Comparison of ENCODE assay signal across 8 cellular contexts in the genomic region with DNA sequence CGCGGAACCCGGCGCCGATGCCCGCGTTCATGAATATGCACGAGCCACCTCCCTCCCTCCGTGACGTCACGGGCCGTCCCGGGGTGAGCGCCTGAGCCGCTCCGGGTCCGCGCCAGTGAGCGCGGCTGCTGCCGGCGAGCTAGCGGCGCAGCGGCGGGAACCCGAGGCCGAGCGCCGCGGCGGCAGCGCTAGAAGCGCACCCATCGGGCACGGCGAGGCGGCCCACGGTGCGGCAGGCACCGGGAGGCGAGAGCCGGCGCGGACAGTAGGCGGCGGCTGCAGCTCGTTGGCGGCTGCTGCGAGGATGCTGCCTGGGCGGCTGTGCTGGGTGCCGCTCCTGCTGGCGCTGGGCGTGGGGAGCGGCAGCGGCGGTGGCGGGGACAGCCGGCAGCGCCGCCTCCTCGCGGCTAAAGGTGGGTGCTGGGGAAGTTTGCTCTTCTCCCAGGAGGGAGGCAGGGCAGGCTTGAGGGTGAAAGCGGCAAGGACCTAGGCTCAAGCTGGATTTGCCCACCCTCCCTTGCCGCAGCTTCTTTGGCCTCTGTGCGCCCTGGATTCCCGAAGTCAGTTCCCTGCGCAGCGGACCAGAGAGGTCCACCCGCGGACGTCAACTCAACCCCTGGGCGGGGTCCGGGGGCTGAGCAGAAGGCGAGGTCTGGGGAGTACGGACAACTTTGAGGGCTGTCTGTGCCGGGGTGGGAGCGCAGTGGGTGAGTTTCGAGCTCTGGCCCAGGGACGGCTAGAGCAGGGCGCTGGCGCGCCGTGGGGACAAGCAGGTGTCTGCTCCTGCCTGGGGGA. TPM values are rescaled to one million over a fixed set of nuclear protein-coding genes. Genes with fewer than 3 reads are reported as not detected.
DNase-seq lines count a peak whose midpoint lies in the region; ATAC-seq and TF ChIP-seq lines count a peak whose summit lies in the region.

A gene (plus strand): TSS at position 115 of the 795 bp plus-strand sequence.

- H3K4me3 ChIP-seq in fibroblast of pulmonary artery (replicated peaks; ENCODE audit: low read depth, low read length): no peak within 1 kb of the TSS
- peak within 1 kb of the TSS in 1 of 2 donors; percentile 23 for H3K4me3 ChIP-seq in aorta (ENCODE audit: low read length in 2 of 2)

- ATAC-seq in GM18498 (IDR thresholded peaks at IDR 0.05; ENCODE audit: unreplicated experiment): peak; percentile 57
- no peak for ATAC-seq in naive B cell (ENCODE audit: low read depth in 2 of 2)
- ATAC-seq in aorta (ENCODE audit: low FRiP score): peak; percentile 87

- DNase-seq in AG08396 (ENCODE audit: low spot score) (peak; percentile 75), LHCN-M2 (ENCODE audit: low read depth) (peak; percentile 22), fibroblast of pulmonary artery (ENCODE audit: low read depth) (peak; percentile 7), naive B cell (no peak), aorta (peak; percentile 71 to 91)
- peak; percentile 26 for DNase-seq in T-helper 2 cell treated with Interferon-gamma antibody and Interleukin-4, amounts not matched to agents 5 μg/mL and 100 μg/mL, for 36 hours (ENCODE audit: low spot score)
- DNase-seq in activated T-helper 1 cell treated with anti-CD3 and anti-CD28 coated beads, Interleukin-12 subunit alpha, Interleukin-12 subunit beta, Interleukin-2, Interleukin-4 antibody, amounts not matched to agents 30 ng/mL and 10 ng/mL and 1 ng/mL, durations not matched to agents 14 hours and 24 hours and 36 hours (ENCODE audit: low spot score): no peak

- no peaks in the 10 kb centered on the region for H3K9me3 ChIP-seq in aorta (ENCODE audit: control insufficient read depth, low read length)

- 1% methylated on average over 45 to 84 of the region's 84 CpGs for WGBS in aorta, 2 donors

- H3K27me3 ChIP-seq in aorta (ENCODE audit: control insufficient read depth in 1 of 2, insufficient read depth in 2 of 2, low read length in 1 of 2): no peaks in the 10 kb centered on the region

- H3K27ac ChIP-seq in aorta (ENCODE audit: low read depth in 1 of 2, low read length in 2 of 2): no peak within 1 kb of the TSS

- intact Hi-C loops in aorta (cut with DNase I): loop anchor here in 1 of 2 donors (5.0 kb wide), 1 partner anchor 562 kb away; no protein-coding TSS in a partner anchor
- intact Hi-C loops in activated T-helper 1 cell treated with anti-CD3 and anti-CD28 coated beads, Interleukin-12 subunit alpha, Interleukin-12 subunit beta, Interleukin-2, Interleukin-4 antibody, amounts not matched to agents 30 ng/mL and 10 ng/mL and 1 ng/mL, durations not matched to agents 14 hours and 24 hours and 36 hours (cut with micrococcal nuclease): loop anchor here (10.0 kb wide), 1 partner anchor 930 kb away; no protein-coding TSS in a partner anchor

- H3K36me3 ChIP-seq in aorta (ENCODE audit: control insufficient read depth in 1 of 2, insufficient read depth in 2 of 2, low read length in 1 of 2): no peaks in the 10 kb centered on the region

- H3K4me1 Mint-ChIP-seq in T-helper 2 cell treated with Interferon-gamma antibody and Interleukin-4, amounts not matched to agents 5 μg/mL and 100 μg/mL, for 36 hours (ENCODE audit: low read depth): no peaks in the 10 kb centered on the region
- peaks cover 3 to 14% (median 7%) of the 10 kb centered on the region in 3 donors for H3K4me1 Mint-ChIP-seq in naive B cell
- no peaks in the 10 kb centered on the region for H3K4me1 Mint-ChIP-seq in activated T-helper 1 cell treated with anti-CD3 and anti-CD28 coated beads, Interleukin-12 subunit alpha, Interleukin-12 subunit beta, Interleukin-2, Interleukin-4 antibody, amounts not matched to agents 30 ng/mL and 10 ng/mL and 1 ng/mL, durations not matched to agents 14 hours and 24 hours and 36 hours (ENCODE audit: low read depth)

- H3K9me3 Mint-ChIP-seq in T-helper 2 cell treated with Interferon-gamma antibody and Interleukin-4, amounts not matched to agents 5 μg/mL and 100 μg/mL, for 36 hours: no peaks in the 10 kb centered on the region
- H3K9me3 Mint-ChIP-seq in naive B cell: peaks cover 0 to 7% (median 0%) of the 10 kb centered on the region in 7 donors
- H3K9me3 Mint-ChIP-seq in activated T-helper 1 cell treated with anti-CD3 and anti-CD28 coated beads, Interleukin-12 subunit alpha, Interleukin-12 subunit beta, Interleukin-2, Interleukin-4 antibody, amounts not matched to agents 30 ng/mL and 10 ng/mL and 1 ng/mL, durations not matched to agents 14 hours and 24 hours and 36 hours: no peaks in the 10 kb centered on the region

- H3K27ac Mint-ChIP-seq in T-helper 2 cell treated with Interferon-gamma antibody and Interleukin-4, amounts not matched to agents 5 μg/mL and 100 μg/mL, for 36 hours: no peak within 1 kb of the TSS
- peak within 1 kb of the TSS in 1 of 6 donors; percentile 20 for H3K27ac Mint-ChIP-seq in naive B cell
- no peak within 1 kb of the TSS for H3K27ac Mint-ChIP-seq in activated T-helper 1 cell treated with anti-CD3 and anti-CD28 coated beads, Interleukin-12 subunit alpha, Interleukin-12 subunit beta, Interleukin-2, Interleukin-4 antibody, amounts not matched to agents 30 ng/mL and 10 ng/mL and 1 ng/mL, durations not matched to agents 14 hours and 24 hours and 36 hours

- H3K27me3 Mint-ChIP-seq in T-helper 2 cell treated with Interferon-gamma antibody and Interleukin-4, amounts not matched to agents 5 μg/mL and 100 μg/mL, for 36 hours (ENCODE audit: low read depth): peaks cover 47% of the 10 kb centered on the region
- H3K27me3 Mint-ChIP-seq in naive B cell: peaks cover 44 to 69% (median 60%) of the 10 kb centered on the region in 3 donors
- H3K27me3 Mint-ChIP-seq in activated T-helper 1 cell treated with anti-CD3 and anti-CD28 coated beads, Interleukin-12 subunit alpha, Interleukin-12 subunit beta, Interleukin-2, Interleukin-4 antibody, amounts not matched to agents 30 ng/mL and 10 ng/mL and 1 ng/mL, durations not matched to agents 14 hours and 24 hours and 36 hours (ENCODE audit: insufficient read depth): peaks cover 45% of the 10 kb centered on the region

- no peaks in the 10 kb centered on the region for H3K36me3 Mint-ChIP-seq in T-helper 2 cell treated with Interferon-gamma antibody and Interleukin-4, amounts not matched to agents 5 μg/mL and 100 μg/mL, for 36 hours (ENCODE audit: low read depth)
- peaks cover 0 to 10% of the 10 kb centered on the region in 2 donors for H3K36me3 Mint-ChIP-seq in naive B cell
- H3K36me3 Mint-ChIP-seq in activated T-helper 1 cell treated with anti-CD3 and anti-CD28 coated beads, Interleukin-12 subunit alpha, Interleukin-12 subunit beta, Interleukin-2, Interleukin-4 antibody, amounts not matched to agents 30 ng/mL and 10 ng/mL and 1 ng/mL, durations not matched to agents 14 hours and 24 hours and 36 hours (ENCODE audit: low read depth): no peaks in the 10 kb centered on the region

- no peak within 1 kb of the TSS for H3K4me3 Mint-ChIP-seq in T-helper 2 cell treated with Interferon-gamma antibody and Interleukin-4, amounts not matched to agents 5 μg/mL and 100 μg/mL, for 36 hours
- peak within 1 kb of the TSS in 7 of 8 donors; percentile 18 to 75 (median 60) for H3K4me3 Mint-ChIP-seq in naive B cell
- H3K4me3 Mint-ChIP-seq in activated T-helper 1 cell treated with anti-CD3 and anti-CD28 coated beads, Interleukin-12 subunit alpha, Interleukin-12 subunit beta, Interleukin-2, Interleukin-4 antibody, amounts not matched to agents 30 ng/mL and 10 ng/mL and 1 ng/mL, durations not matched to agents 14 hours and 24 hours and 36 hours: no peak within 1 kb of the TSS

- no peaks in the 10 kb centered on the region for H3K4me1 ChIP-seq in aorta (ENCODE audit: control insufficient read depth in 1 of 2, insufficient read depth in 2 of 2, low read length in 2 of 2)

- no peak for TF ChIP-seq CTCF in fibroblast of pulmonary artery (IDR thresholded peaks at IDR 0.05; ENCODE audit: low read length, missing control alignments)

RNA-seq across cellular contexts. Expression of the gene that starts here (rescaled TPM):
- total RNA-seq in LHCN-M2 (2014; rRNA removed) (0.13 and 0.17 TPM in 2 replicates), aorta (10 to 100 TPM; 18.0 to 20.6 TPM)
- 0.67 TPM for polyA plus RNA-seq in LHCN-M2 (2012)
- polyA plus RNA-seq in naive B cell (ENCODE audit: low read depth in 6 of 6) (not detected), aorta (under 1 TPM; 0.13 to 0.25 TPM)
- not detected in 2 replicates for total RNA-seq in activated T-helper 1 cell treated with anti-CD3 and anti-CD28 coated beads, Interleukin-12 subunit alpha, Interleukin-12 subunit beta, Interleukin-2, Interleukin-4 antibody, amounts not matched to agents 30 ng/mL and 10 ng/mL and 1 ng/mL, durations not matched to agents 14 hours and 24 hours and 36 hours

Comparison
In these comparisons a context has a peak if more than half of its experiments do, and no peak if none do; other contexts are left out.
1. RNA of the gene that starts here (total RNA-seq): 18.0 to 20.6 TPM in aorta; 0.13 to 0.17 TPM in LHCN-M2 and not detected in activated T-helper 1 cell treated with anti-CD3 and anti-CD28 coated beads, Interleukin-12 subunit alpha, Interleukin-12 subunit beta, Interleukin-2, Interleukin-4 antibody, amounts not matched to agents 30 ng/mL and 10 ng/mL and 1 ng/mL, durations not matched to agents 14 hours and 24 hours and 36 hours; every median in the first group is over 10 times any median in the second.
2. Peak in DNase-seq in LHCN-M2; RNA of the gene not detected or under 1 TPM.
3. DNase-seq: peak in AG08396 (single experiment), T-helper 2 cell treated with Interferon-gamma antibody and Interleukin-4, amounts not matched to agents 5 μg/mL and 100 μg/mL, for 36 hours (single experiment), fibroblast of pulmonary artery (single experiment) and aorta (2 of 2); none in naive B cell (single experiment) and activated T-helper 1 cell treated with anti-CD3 and anti-CD28 coated beads, Interleukin-12 subunit alpha, Interleukin-12 subunit beta, Interleukin-2, Interleukin-4 antibody, amounts not matched to agents 30 ng/mL and 10 ng/mL and 1 ng/mL, durations not matched to agents 14 hours and 24 hours and 36 hours (single experiment).
4. ATAC-seq: peak in GM18498 (single experiment) and aorta (single experiment); none in naive B cell (0 of 2).
5. H3K4me3 Mint-ChIP-seq: peak in naive B cell (7 of 8); none in T-helper 2 cell treated with Interferon-gamma antibody and Interleukin-4, amounts not matched to agents 5 μg/mL and 100 μg/mL, for 36 hours (single experiment) and activated T-helper 1 cell treated with anti-CD3 and anti-CD28 coated beads, Interleukin-12 subunit alpha, Interleukin-12 subunit beta, Interleukin-2, Interleukin-4 antibody, amounts not matched to agents 30 ng/mL and 10 ng/mL and 1 ng/mL, durations not matched to agents 14 hours and 24 hours and 36 hours (single experiment).